Comparison of ENCODE assay signal across 18 cellular contexts in genomic region chr10:105834261-105835059, GRCh38.
"Had no signal": no experiment of that assay in that cellular context is flagged by ENCODE, and none has a peak within 500 bp of the region (broad histone marks: within the 10 kb centered on the region; RNA-seq: fewer than 3 reads in every experiment).

No MANE protein-coding gene starts in this region.

- H3K9me3 ChIP-seq: ascending aorta, breast epithelium, mucosa of descending colon, right atrium auricular region, SK-N-SH, upper lobe of left lung had no signal

- H3K27me3 ChIP-seq: ascending aorta, breast epithelium, right atrium auricular region, upper lobe of left lung had no signal

- H3K4me2 ChIP-seq: SK-N-SH had no signal

- H3K4me1 ChIP-seq: ascending aorta, breast epithelium, right atrium auricular region had no signal

- ATAC-seq: activated naive CD4-positive, alpha-beta T cell treated with anti-CD3 and anti-CD28 coated beads, Interleukin-2, amount 50 U/mL, for 72 hours; activated T-helper 17 cell treated with anti-CD3 and anti-CD28 coated beads, Interleukin-2, amount 50 U/mL, for 72 hours; mucosa of descending colon had no signal

- H3K27ac ChIP-seq: ascending aorta, breast epithelium, coronary artery, right atrium auricular region, upper lobe of left lung, WERI-Rb-1 had no signal

- DNase-seq: activated CD4-positive, CD25-positive, alpha-beta regulatory T cell treated with anti-CD3 and anti-CD28 coated beads, Interleukin-2, amount 50 U/mL, for 72 hours; activated T-cell treated with anti-CD3 and anti-CD28 coated beads, Interleukin-2, amount 50 U/mL, for 24 hours; glutamatergic neuron; hippocampal formation; mucosa of descending colon; occipital lobe; posterior cingulate gyrus; SK-N-SH; stimulated activated CD4-positive, alpha-beta T cell treated with anti-CD3 and anti-CD28 coated beads, Interleukin-4, amount 100 ng/mL, for 24 hours; stimulated activated naive CD4-positive, alpha-beta T cell treated with Interleukin-2 at 50 U/mL for 16 hours; upper lobe of left lung; WERI-Rb-1 had no signal

- H3K36me3 ChIP-seq: ascending aorta, breast epithelium, right atrium auricular region, upper lobe of left lung, WERI-Rb-1 had no signal

- H3K9ac ChIP-seq: SK-N-SH had no signal

- H3K4me3 ChIP-seq: ascending aorta, breast epithelium, coronary artery, mucosa of descending colon, right atrium auricular region, upper lobe of left lung had no signal
